Comparison of ENCODE assay signal across 8 cellular contexts in the genomic region with DNA sequence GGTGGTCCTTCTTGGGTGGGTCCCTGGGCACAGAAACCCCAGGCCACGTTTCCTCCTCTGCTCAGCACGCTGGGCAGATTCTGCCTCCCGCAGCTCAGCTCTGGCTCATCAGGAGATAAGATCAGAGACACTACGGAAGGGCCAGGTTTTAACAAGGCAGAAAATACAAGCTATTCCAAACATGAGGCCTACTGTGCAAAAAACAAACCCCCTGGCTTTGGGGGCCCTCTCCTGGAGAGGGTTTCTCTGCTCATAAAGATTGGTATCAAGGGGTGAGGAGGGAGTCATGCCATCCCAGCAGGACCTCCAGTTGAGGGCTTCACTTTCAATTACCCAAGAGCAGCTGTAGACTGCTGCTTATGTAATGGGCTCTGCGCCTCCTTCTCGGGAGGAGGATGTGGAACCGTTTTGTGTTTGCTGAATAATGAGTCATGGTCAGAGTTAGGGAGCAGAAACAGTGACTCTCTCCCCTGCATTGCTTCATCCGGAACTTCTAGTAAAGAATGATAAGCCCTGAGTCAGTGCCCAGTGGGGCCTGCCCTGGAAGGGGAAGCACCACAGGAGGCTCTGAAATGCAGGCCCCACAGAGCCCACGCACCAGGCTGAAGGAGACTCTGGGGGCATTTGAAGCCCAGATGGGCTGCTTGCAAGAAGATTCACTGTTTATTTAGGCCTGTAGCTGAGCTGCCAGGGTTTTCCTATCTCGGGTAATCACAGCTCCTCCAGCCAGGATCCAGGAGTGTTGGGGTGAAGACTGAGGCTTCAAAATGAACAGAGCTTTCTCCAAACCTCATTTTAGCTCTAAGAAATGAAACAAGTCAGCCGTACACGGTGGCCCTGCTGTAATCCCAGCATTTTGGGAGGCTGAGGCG.
DNase-seq lines count a peak whose midpoint lies in the region; ATAC-seq and TF ChIP-seq lines count a peak whose summit lies in the region.

No MANE protein-coding gene starts in this region.

- H2BK15ac ChIP-seq in H9 (ENCODE audit: low read depth, low read length), result no peak overlapping the region

- H3K4me3 ChIP-seq in foreskin fibroblast (ENCODE audit: low read depth in 1 of 2, low read length in 2 of 2) (peak overlapping the region in 1 of 2 donors; percentile 2), neutrophil (ENCODE audit: low read depth in 1 of 2, low read length in 1 of 2) (no peak overlapping the region), transverse colon (no peak overlapping the region)

- TF ChIP-seq EP300 in transverse colon (IDR thresholded peaks at IDR 0.05; ENCODE audit: low read depth), result no peak

- no peak overlapping the region for H2BK120ac ChIP-seq in H9 (ENCODE audit: low read depth, low read length, poor library complexity, severe bottlenecking)

- no peaks in the 10 kb centered on the region for H3K79me1 ChIP-seq in H9 (ENCODE audit: insufficient read depth, low read depth, low read length, poor library complexity, severe bottlenecking)

- no peak for TF ChIP-seq POLR2A in transverse colon (IDR thresholded peaks at IDR 0.05)

- H3K14ac ChIP-seq in H9 (ENCODE audit: insufficient read depth, low read length), result no peak overlapping the region

- no peaks in the 10 kb centered on the region for H3K23me2 ChIP-seq in H9 (ENCODE audit: insufficient read length, low read depth, low read length, poor library complexity, severe bottlenecking)

- H3K27ac Mint-ChIP-seq in H9, result peak overlapping the region in 2 of 3 experiments; percentile 45 to 60; a peak in 1 of 7 replicates
- H3K27ac Mint-ChIP-seq in activated CD8-positive, alpha-beta T cell treated with anti-CD3 and anti-CD28 coated beads, Interleukin-2, amount 10 ng/mL, durations not matched to agents 7 days and 5 days, result no peak overlapping the region

- H2BK12ac ChIP-seq in H9 (ENCODE audit: insufficient read length, low read depth, low read length), result no peak overlapping the region

- H3K9me3 ChIP-seq in H9 (ENCODE audit: control insufficient read depth, low read depth, low read length) (no peaks in the 10 kb centered on the region), neutrophil (no peaks in the 10 kb centered on the region), transverse colon (no peaks in the 10 kb centered on the region)

- peaks cover 4% of the 10 kb centered on the region for H3K27me3 Mint-ChIP-seq in H9 (ENCODE audit: low read depth)
- H3K27me3 Mint-ChIP-seq in activated CD8-positive, alpha-beta T cell treated with anti-CD3 and anti-CD28 coated beads, Interleukin-2, amount 10 ng/mL, durations not matched to agents 7 days and 5 days (ENCODE audit: low read depth), result peaks cover 4% of the 10 kb centered on the region

- H4K91ac ChIP-seq in H9 (ENCODE audit: insufficient read length, low read depth, low read length), result no peak overlapping the region

- H3K27me3 ChIP-seq in H9 (ENCODE audit: insufficient read depth, low read length) (no peaks in the 10 kb centered on the region), neutrophil (no peaks in the 10 kb centered on the region), transverse colon (no peaks in the 10 kb centered on the region)

- no peak overlapping the region for H4K5ac ChIP-seq in H9 (ENCODE audit: insufficient read length, low read depth, low read length)

- H3K18ac ChIP-seq in H9 (ENCODE audit: insufficient read length, low read depth, low read length), result no peak overlapping the region

- no peak overlapping the region for H3K4me3 Mint-ChIP-seq in H9
- no peak overlapping the region for H3K4me3 Mint-ChIP-seq in activated CD8-positive, alpha-beta T cell treated with anti-CD3 and anti-CD28 coated beads, Interleukin-2, amount 10 ng/mL, durations not matched to agents 7 days and 5 days

- H3K23ac ChIP-seq in H9 (ENCODE audit: insufficient read length, low read depth, low read length), result no peak overlapping the region

- no peak overlapping the region for H2AK5ac ChIP-seq in H9 (ENCODE audit: insufficient read length, low read length)

- peak; percentile 49 for ATAC-seq in activated CD8-positive, alpha-beta T cell treated with anti-CD3 and anti-CD28 coated beads, Interleukin-2, amount 10 ng/mL, durations not matched to agents 7 days and 5 days

- H3K9me3 Mint-ChIP-seq in H9, result no peaks in the 10 kb centered on the region
- H3K9me3 Mint-ChIP-seq in activated CD8-positive, alpha-beta T cell treated with anti-CD3 and anti-CD28 coated beads, Interleukin-2, amount 10 ng/mL, durations not matched to agents 7 days and 5 days (ENCODE audit: insufficient read depth), result no peaks in the 10 kb centered on the region

- no peaks in the 10 kb centered on the region for H4K20me1 ChIP-seq in H9 (ENCODE audit: control insufficient read depth, insufficient read depth, insufficient read length)

- DNase-seq in GM13977 (ENCODE audit: low spot score), result peak; percentile 66
- peak; percentile 44 for DNase-seq in H9
- DNase-seq in LHCN-M2 (ENCODE audit: low read depth), result peak; percentile 99
- peak; percentile 36 for DNase-seq in activated CD8-positive, alpha-beta T cell treated with anti-CD3 and anti-CD28 coated beads, Interleukin-2, amount 10 ng/mL, durations not matched to agents 7 days and 5 days
- DNase-seq in foreskin fibroblast, result peak; percentile 99
- peak; percentile 78 for DNase-seq in transverse colon
- no peak for DNase-seq in OCI-M2 (lab: John Stamatoyannopoulos, UW; ENCODE audit: unreplicated experiment)

- no peak overlapping the region for H4K8ac ChIP-seq in H9 (replicated peaks; ENCODE audit: insufficient read length, low read depth, low read length)

- H2AFZ ChIP-seq in H9 (ENCODE audit: low read length), result no peak overlapping the region

- H3K4me1 ChIP-seq in H9 (ENCODE audit: insufficient read depth, low read length) (no peaks in the 10 kb centered on the region), neutrophil (ENCODE audit: control insufficient read depth in 1 of 2, insufficient read depth in 1 of 2, low read depth in 1 of 2, low read length in 1 of 2) (peaks cover 28 to 32% of the 10 kb centered on the region in 2 experiments), transverse colon (peaks cover 8 to 32% (median 17%) of the 10 kb centered on the region in 4 donors)

- H3T11ph ChIP-seq in H9 (ENCODE audit: low read length), result no peak overlapping the region

- H3K36me3 ChIP-seq in neutrophil (no peaks in the 10 kb centered on the region), transverse colon (no peaks in the 10 kb centered on the region)

- CTCF ChIA-PET in activated CD8-positive, alpha-beta T cell treated with anti-CD3 and anti-CD28 coated beads, Interleukin-2, amount 10 ng/mL, durations not matched to agents 7 days and 5 days (lab: Charles Lee), result no interaction called here

- no peak overlapping the region for H3K56ac ChIP-seq in H9 (ENCODE audit: insufficient read length, low read depth, low read length)

- no peak overlapping the region for H3K4ac ChIP-seq in H9 (ENCODE audit: low read depth, low read length)

- POLR2A ChIA-PET in activated CD8-positive, alpha-beta T cell treated with anti-CD3 and anti-CD28 coated beads, Interleukin-2, amount 10 ng/mL, durations not matched to agents 7 days and 5 days (lab: Charles Lee), result no interaction called here

- no peak overlapping the region for H3K4me2 ChIP-seq in H9 (ENCODE audit: insufficient read depth, insufficient read length, low read length)

- no CpG with 5 or more reads among the region's 13 CpGs for WGBS in H9 (ENCODE audit: extremely low coverage, insufficient read length, low lambda C conversion rate)
- 20 to 37% methylated on average over 4 to 13 of the region's 13 CpGs for WGBS in transverse colon (ENCODE audit: low coverage in 1 of 2), 2 donors

- no peak for TF ChIP-seq CTCF in GM13977 (IDR thresholded peaks at IDR 0.05; ENCODE audit: extremely low read depth, insufficient read depth, missing control alignments)
- no peak for TF ChIP-seq CTCF in H9 (conservative IDR thresholded peaks at IDR 0.05)
- no peak for TF ChIP-seq CTCF in foreskin fibroblast (IDR thresholded peaks at IDR 0.05; ENCODE audit: low read depth, low read length)
- no peak for TF ChIP-seq CTCF in neutrophil (IDR thresholded peaks at IDR 0.05)
- no peak for TF ChIP-seq CTCF in transverse colon (IDR thresholded peaks at IDR 0.05)

- no peaks in the 10 kb centered on the region for H3K79me2 ChIP-seq in H9 (ENCODE audit: insufficient read depth, low read length)

- intact Hi-C loops in transverse colon (cut with DNase I; ENCODE audit: low total_unique reads), result no loop called here

- no peak overlapping the region for H3K9ac ChIP-seq in H9 (ENCODE audit: extremely low read depth, insufficient read length, low read length)

- H3K27ac ChIP-seq in H9 (ENCODE audit: insufficient read length, low read depth, low read length) (no peak overlapping the region), neutrophil (peak overlapping the region; percentile 55), transverse colon (peak overlapping the region; percentile 81 to 87 (median 86))

- no peaks in the 10 kb centered on the region for H3K36me3 Mint-ChIP-seq in H9 (ENCODE audit: insufficient read depth in 1 of 3, low read depth in 3 of 3)
- no peaks in the 10 kb centered on the region for H3K36me3 Mint-ChIP-seq in activated CD8-positive, alpha-beta T cell treated with anti-CD3 and anti-CD28 coated beads, Interleukin-2, amount 10 ng/mL, durations not matched to agents 7 days and 5 days (ENCODE audit: low read depth)

- no peak overlapping the region for H2BK20ac ChIP-seq in H9 (ENCODE audit: low read depth, low read length, poor library complexity, severe bottlenecking)

- in situ Hi-C loops in GM13977 (cut with MboI; ENCODE audit: low pct_unique_long_range_greater_than_20kb, low sequenced_read_pairs, unreplicated experiment), result no loop called here
- in situ Hi-C loops in transverse colon (cut with MboI; ENCODE audit: low pct_ligation_motif_present in 1 of 4, low pct_unique_long_range_greater_than_20kb in 1 of 4, low sequenced_read_pairs in 3 of 4), result no loop called here

- H2BK5ac ChIP-seq in H9 (ENCODE audit: insufficient read length, low read length), result no peak overlapping the region

- peaks cover 12 to 17% of the 10 kb centered on the region in 2 experiments for H3K4me1 Mint-ChIP-seq in H9
- H3K4me1 Mint-ChIP-seq in activated CD8-positive, alpha-beta T cell treated with anti-CD3 and anti-CD28 coated beads, Interleukin-2, amount 10 ng/mL, durations not matched to agents 7 days and 5 days (ENCODE audit: low read depth), result peaks cover 14% of the 10 kb centered on the region
